In genomic region chr9:128203024-128203841, GRCh38 we compare ENCODE assay signal across 1 cellular context.
TF ChIP-seq lines count a peak whose summit lies in the region.

Gene DNM1, plus strand, starts transcription at chr9:128203379. Its CDS starts 92 bp downstream, at chr9:128203471.

TF ChIP-seq in K562, 482 proteins besides CTCF, POLR2A, EP300 and RAD21 (continued from another document and continues in another):
- TF ChIP-seq MCM2 (IDR thresholded peaks at IDR 0.05; ENCODE audit: low read depth) = no peak
- TF ChIP-seq AFF4 (CRISPR knock-in tag; IDR thresholded peaks at IDR 0.05) = no peak
- TF ChIP-seq ZNF274 (IDR thresholded peaks at IDR 0.05; ENCODE audit: borderline replicate concordance, low read depth, low read length) = no peak; the same call in 1 of the 2 replicates
- TF ChIP-seq MGA (IDR thresholded peaks at IDR 0.05) = no peak
- TF ChIP-seq ZBTB34 (CRISPR knock-in tag; IDR thresholded peaks at IDR 0.05) = peak; percentile 45; the same call in 1 of the 2 replicates
- TF ChIP-seq FOXK1 (CRISPR knock-in tag; IDR thresholded peaks at IDR 0.05; ENCODE audit: borderline replicate concordance) = no peak
- no peak for TF ChIP-seq ZNF699 (CRISPR knock-in tag; IDR thresholded peaks at IDR 0.05; ENCODE audit: insufficient replicate concordance)
- no peak for TF ChIP-seq CHD4 (IDR thresholded peaks at IDR 0.05; ENCODE audit: insufficient read depth, insufficient replicate concordance, low read depth, low read length, poor library complexity, severe bottlenecking)
- no peak for TF ChIP-seq ETV5 (CRISPR knock-in tag; IDR thresholded peaks at IDR 0.05; ENCODE audit: low read depth)
- peak; percentile 99 for TF ChIP-seq HCFC1 (IDR thresholded peaks at IDR 0.05; ENCODE audit: low read depth, low read length)
- TF ChIP-seq SREBF1 (IDR thresholded peaks at IDR 0.05; ENCODE audit: borderline replicate concordance, low read depth, low read length) = 0 out of 2 replicates have a peak, but pooled peaks have one; percentile 64
- TF ChIP-seq FOXK2 (conservative IDR thresholded peaks at IDR 0.05 in 1 of 2, IDR thresholded peaks at IDR 0.05 in 1 of 2; ENCODE audit: low read depth in 2 of 2) = no peak
- peak; percentile 58; the same call in 1 of the 2 replicates for TF ChIP-seq RBFOX2 (IDR thresholded peaks at IDR 0.05; ENCODE audit: low read depth, low read length)
- no peak for TF ChIP-seq HLTF (IDR thresholded peaks at IDR 0.05)
- no peak for TF ChIP-seq ZNF175 (CRISPR knock-in tag; IDR thresholded peaks at IDR 0.05; ENCODE audit: low read depth)
- no peak for TF ChIP-seq CUX1 (CRISPR knock-in tag; IDR thresholded peaks at IDR 0.05)
- TF ChIP-seq CTCFL (IDR thresholded peaks at IDR 0.05; ENCODE audit: borderline replicate concordance, insufficient read depth, low read depth, low read length, poor library complexity, severe bottlenecking) = no peak
- peak; percentile 90 for TF ChIP-seq SAP30 (IDR thresholded peaks at IDR 0.05; ENCODE audit: borderline replicate concordance, insufficient read depth, low read depth, low read length, poor library complexity, severe bottlenecking)
- no peak for TF ChIP-seq VEZF1 (CRISPR knock-in tag; IDR thresholded peaks at IDR 0.05)
- no peak for TF ChIP-seq ZNF253 (CRISPR knock-in tag; conservative IDR thresholded peaks at IDR 0.05)
- peak; percentile 91 for TF ChIP-seq ZNF133 (CRISPR knock-in tag; IDR thresholded peaks at IDR 0.05)
- TF ChIP-seq KLF6 (CRISPR knock-in tag; IDR thresholded peaks at IDR 0.05; ENCODE audit: borderline replicate concordance) = peak; percentile 52; the same call in 1 of the 2 replicates
- no peak for TF ChIP-seq ZNF431 (CRISPR knock-in tag; IDR thresholded peaks at IDR 0.05)
- TF ChIP-seq PRPF4 (IDR thresholded peaks at IDR 0.05; ENCODE audit: insufficient read depth, low read depth, low read length, poor library complexity, severe bottlenecking) = no peak
- TF ChIP-seq RFX5 (IDR thresholded peaks at IDR 0.05; ENCODE audit: low read depth, low read length) = peak; percentile 54; the same call in 1 of the 2 replicates
- TF ChIP-seq TSC22D4 (tag; IDR thresholded peaks at IDR 0.05) = no peak
- peak; percentile 62 for TF ChIP-seq NEUROD1 (IDR thresholded peaks at IDR 0.05; ENCODE audit: borderline replicate concordance, low read depth, low read length, partially characterized antibody)
- no peak for TF ChIP-seq SP2 (IDR thresholded peaks at IDR 0.05; ENCODE audit: extremely low read depth, low read depth, low read length, poor library complexity, severe bottlenecking)
- TF ChIP-seq HDAC2 (IDR thresholded peaks at IDR 0.05) = no peak
